Comparison of ENCODE assay signal across 19 cellular contexts in genomic region chr16:55811811-55812210, GRCh38. TPM values are rescaled to one million over a fixed set of nuclear protein-coding genes. Genes with fewer than 3 reads are reported as not detected.
A peak's percentile ranks its signal among the peaks of the same experiment; 100 is the strongest.
DNase-seq lines count a peak whose midpoint lies in the region; ATAC-seq and TF ChIP-seq lines count a peak whose summit lies in the region.
"Had no signal": no experiment of that assay in that cellular context is flagged by ENCODE, and none has a peak within 500 bp of the region (broad histone marks: within the 10 kb centered on the region; RNA-seq: fewer than 3 reads in every experiment).

No MANE protein-coding gene starts in this region.

- no peaks in the 10 kb centered on the region for H3K4me1 Mint-ChIP-seq in activated CD8-positive, alpha-beta memory T cell treated with anti-CD3 and anti-CD28 coated beads, Interleukin-2, amount 10 ng/mL, durations not matched to agents 7 days and 5 days
- H3K4me1 Mint-ChIP-seq in osteocyte (ENCODE audit: unreplicated experiment) = no peaks in the 10 kb centered on the region
- H3K4me1 Mint-ChIP-seq: B cell; CD8-positive, alpha-beta memory T cell had no signal

- H3K27ac ChIP-seq in coronary artery = no peak overlapping the region
- H3K27ac ChIP-seq: 22Rv1, BLaER1, C4-2B had no signal

- no peak for ATAC-seq in activated CD8-positive, alpha-beta memory T cell treated with anti-CD3 and anti-CD28 coated beads, Interleukin-2, amount 10 ng/mL, durations not matched to agents 7 days and 5 days
- no peak for ATAC-seq in GM21367 (IDR thresholded peaks at IDR 0.05; ENCODE audit: unreplicated experiment)
- no peak for ATAC-seq in GM18873 (IDR thresholded peaks at IDR 0.05; ENCODE audit: low FRiP score, unreplicated experiment)
- ATAC-seq: GM23338, HCT116 had no signal

- CTCF ChIA-PET in activated CD8-positive, alpha-beta memory T cell treated with anti-CD3 and anti-CD28 coated beads, Interleukin-2, amount 10 ng/mL, durations not matched to agents 7 days and 5 days (lab: Charles Lee) = no interaction called here

- TF ChIP-seq CTCF in coronary artery (IDR thresholded peaks at IDR 0.05) = no peak
- TF ChIP-seq CTCF in osteocyte (IDR thresholded peaks at IDR 0.05) = no peak

- H3K36me3 Mint-ChIP-seq in activated CD8-positive, alpha-beta memory T cell treated with anti-CD3 and anti-CD28 coated beads, Interleukin-2, amount 10 ng/mL, durations not matched to agents 7 days and 5 days = no peaks in the 10 kb centered on the region
- no peaks in the 10 kb centered on the region for H3K36me3 Mint-ChIP-seq in osteocyte (ENCODE audit: unreplicated experiment)
- H3K36me3 Mint-ChIP-seq: CD8-positive, alpha-beta memory T cell had no signal

- no peak overlapping the region for H3K4me3 ChIP-seq in coronary artery
- H3K4me3 ChIP-seq: BLaER1, GM23338 had no signal

- H3K27ac Mint-ChIP-seq in activated CD8-positive, alpha-beta memory T cell treated with anti-CD3 and anti-CD28 coated beads, Interleukin-2, amount 10 ng/mL, durations not matched to agents 7 days and 5 days = no peak overlapping the region
- no peak overlapping the region for H3K27ac Mint-ChIP-seq in osteocyte (ENCODE audit: unreplicated experiment)
- H3K27ac Mint-ChIP-seq: B cell; CD4-positive, alpha-beta T cell; GM23338; H9 had no signal

- H3K9me3 Mint-ChIP-seq in activated CD8-positive, alpha-beta memory T cell treated with anti-CD3 and anti-CD28 coated beads, Interleukin-2, amount 10 ng/mL, durations not matched to agents 7 days and 5 days (ENCODE audit: low read depth) = no peaks in the 10 kb centered on the region
- H3K9me3 Mint-ChIP-seq in osteocyte (ENCODE audit: unreplicated experiment) = no peaks in the 10 kb centered on the region
- H3K9me3 Mint-ChIP-seq: CD4-positive, alpha-beta T cell; GM23338; H9 had no signal

- H3K27me3 Mint-ChIP-seq in activated CD8-positive, alpha-beta memory T cell treated with anti-CD3 and anti-CD28 coated beads, Interleukin-2, amount 10 ng/mL, durations not matched to agents 7 days and 5 days = peaks cover 6% of the 10 kb centered on the region
- no peaks in the 10 kb centered on the region for H3K27me3 Mint-ChIP-seq in osteocyte (ENCODE audit: unreplicated experiment)

- DNase-seq in activated CD8-positive, alpha-beta memory T cell treated with anti-CD3 and anti-CD28 coated beads, Interleukin-2, amount 10 ng/mL, durations not matched to agents 7 days and 5 days = peak; percentile 25
- no peak for DNase-seq in activated CD8-positive, alpha-beta memory T cell treated with anti-CD3 and anti-CD28 coated beads, Interleukin-2, amount 50 U/mL, for 4 hours
- DNase-seq in NCI-H2029 treated with DMSO at 0.1 percent for 48 hours (lab: John Stamatoyannopoulos, UW) (peak; percentile 31), coronary artery (ENCODE audit: low spot score) (peak; percentile 21), osteocyte (ENCODE audit: extremely low spot score, unreplicated experiment) (peak; percentile 53), EL (no peak)
- DNase-seq: CD4-positive, alpha-beta T cell; CD8-positive, alpha-beta memory T cell; DMS53; DMS79 treated with DMSO at 0.1 percent for 48 hours; H9 had no signal

- no peak overlapping the region for H3K4me3 Mint-ChIP-seq in activated CD8-positive, alpha-beta memory T cell treated with anti-CD3 and anti-CD28 coated beads, Interleukin-2, amount 10 ng/mL, durations not matched to agents 7 days and 5 days
- no peak overlapping the region for H3K4me3 Mint-ChIP-seq in osteocyte (ENCODE audit: unreplicated experiment)
- H3K4me3 Mint-ChIP-seq: B cell; CD4-positive, alpha-beta T cell; GM23338; H9 had no signal

RNA-seq across cellular contexts. Expression of gene CES1, which starts 21.1 kb away (rescaled TPM):
- 1 to 10 TPM in 1 of 2 experiments, under 1 TPM in 1; 0.49 to 2.2 TPM for total RNA-seq in activated CD8-positive, alpha-beta memory T cell treated with anti-CD3 and anti-CD28 coated beads, Interleukin-2, amount 10 ng/mL, durations not matched to agents 7 days and 5 days
- total RNA-seq in osteocyte = not detected in 2 replicates
- total RNA-seq: GM23338, H9 had no signal

Comparison
In these comparisons a context has a peak if more than half of its experiments do, and no peak if none do; other contexts are left out.
1. DNase-seq: peak in activated CD8-positive, alpha-beta memory T cell treated with anti-CD3 and anti-CD28 coated beads, Interleukin-2, amount 10 ng/mL, durations not matched to agents 7 days and 5 days (single experiment), NCI-H2029 treated with DMSO at 0.1 percent for 48 hours (single experiment), coronary artery (single experiment) and osteocyte (single experiment); none in activated CD8-positive, alpha-beta memory T cell treated with anti-CD3 and anti-CD28 coated beads, Interleukin-2, amount 50 U/mL, for 4 hours (single experiment) and EL (single experiment).